1 cellular context compared by ENCODE assay signal in genomic region chr1:227363825-227364224, GRCh38.
TF ChIP-seq lines count a peak whose summit lies in the region.

No MANE protein-coding gene starts in this region.

TF ChIP-seq in GM23338, 12 proteins besides CTCF, POLR2A, EP300 and RAD21 (continued from another document):
- TF ChIP-seq ETS1 (IDR thresholded peaks at IDR 0.05) (no peak), REST (IDR thresholded peaks at IDR 0.05; ENCODE audit: unreplicated experiment) (no peak), CREB1 (CRISPR knock-in tag; IDR thresholded peaks at IDR 0.05; ENCODE audit: low read depth) (no peak), JUNB (IDR thresholded peaks at IDR 0.05; ENCODE audit: unreplicated experiment) (no peak), POLR2AphosphoS5 (IDR thresholded peaks at IDR 0.05; ENCODE audit: low read depth) (no peak)
